9 cellular contexts compared by ENCODE assay signal in genomic region chr20:62364911-62365736, GRCh38. TPM values are rescaled to one million over a fixed set of nuclear protein-coding genes. Genes with fewer than 3 reads are reported as not detected.
DNase-seq lines count a peak whose midpoint lies in the region; ATAC-seq and TF ChIP-seq lines count a peak whose summit lies in the region.
"Had no signal": no experiment of that assay in that cellular context is flagged by ENCODE, and none has a peak within 500 bp of the region (broad histone marks: within the 10 kb centered on the region; RNA-seq: fewer than 3 reads in every experiment).

No MANE protein-coding gene starts in this region.

- WGBS in spleen, 5 donors = 67 to 83% (median 77%) methylated on average over 23 to 27 of the region's 27 CpGs

- intact Hi-C loops in spleen (cut with DNase I; ENCODE audit: low total_unique reads) = no loop called here

- H3K4me1 ChIP-seq in HUES6 (ENCODE audit: control insufficient read depth, insufficient read depth, low read length) (peaks cover 69% of the 10 kb centered on the region), spleen (peaks cover 13 to 93% (median 69%) of the 10 kb centered on the region in 6 donors)

- TF ChIP-seq POLR2A in spleen (IDR thresholded peaks at IDR 0.05) = no peak

- ATAC-seq in HG03457 (IDR thresholded peaks at IDR 0.05; ENCODE audit: unreplicated experiment) = no peak

- H3K36me3 ChIP-seq in HUES6 (ENCODE audit: control insufficient read depth, insufficient read depth, low read length) (peaks cover 16% of the 10 kb centered on the region), spleen (peaks cover 0 to 19% (median 0%) of the 10 kb centered on the region in 6 donors)

- DNase-seq in cardiac fibroblast (ENCODE audit: low read depth in 2 of 2) = peak in 1 of 2 donors; percentile 42
- DNase-seq in kidney tubule cell (ENCODE audit: low spot score) = peak; percentile 47
- DNase-seq in spleen = no peak
- DNase-seq in stimulated activated naive CD4-positive, alpha-beta T cell treated with Interleukin-2 at 50 U/mL for 16 hours (lab: John Stamatoyannopoulos, UW) = no peak
- no peak for DNase-seq in NCI-H345 treated with DMSO at 0.1 percent for 48 hours (lab: John Stamatoyannopoulos, UW; ENCODE audit: unreplicated experiment)
- DNase-seq in 8988T = no peak
- DNase-seq: activated naive CD8-positive, alpha-beta T cell treated with anti-CD3 and anti-CD28 coated beads, Interleukin-2, amount 10 ng/mL, durations not matched to agents 7 days and 5 days had no signal

- H3K9ac ChIP-seq in HUES6 (ENCODE audit: low read length) = peak overlapping the region; percentile 37

- H3K4me3 ChIP-seq in HUES6 (ENCODE audit: low read depth, low read length) (peak overlapping the region; percentile 70), cardiac fibroblast (replicated peaks in 1 of 2; ENCODE audit: low read depth in 2 of 2, low read length in 2 of 2) (peak overlapping the region; percentile 69 to 72), spleen (peak overlapping the region in 6 of 8 donors; percentile 58 to 90 (median 66))

- TF ChIP-seq CTCF in cardiac fibroblast (IDR thresholded peaks at IDR 0.05; ENCODE audit: low read depth, low read length) (no peak), spleen (IDR thresholded peaks at IDR 0.05 in 8 of 11, conservative IDR thresholded peaks at IDR 0.05 in 3 of 11) (no peak)

- H3K27me3 ChIP-seq in HUES6 (ENCODE audit: control insufficient read depth, insufficient read depth, low read length) (no peaks in the 10 kb centered on the region), spleen (replicated peaks in 1 of 7) (peaks cover 0 to 53% (median 32%) of the 10 kb centered on the region in 7 donors)

- H3K9me3 ChIP-seq in HUES6 (ENCODE audit: control insufficient read depth, insufficient read depth, low read depth, low read length) = no peaks in the 10 kb centered on the region
- no peaks in the 10 kb centered on the region for H3K9me3 ChIP-seq in spleen

- peak overlapping the region; percentile 96; the same call in 1 of the 2 replicates for H3K27ac ChIP-seq in HUES6 (ENCODE audit: low read depth, low read length)
- peak overlapping the region in 7 of 8 donors; percentile 36 to 86 (median 74) for H3K27ac ChIP-seq in spleen

RNA-seq across cellular contexts. Expression of gene LAMA5, which starts 2.0 kb away (rescaled TPM):
- total RNA-seq in spleen = 100 to 1,000 TPM in 4 of 7 donors, 10 to 100 TPM in 3; 69.8 to 203 (median 108) TPM
- 100 to 1,000 TPM in 2 of 3 donors, 10 to 100 TPM in 1; 46.5 to 266 (median 128) TPM for polyA plus RNA-seq in spleen

RNA-seq across cellular contexts. Expression of gene RPS21, which starts 21.8 kb away (rescaled TPM):
- 1,000 to 10,000 TPM; 1,168 to 3,909 (median 1,666) TPM for total RNA-seq in spleen
- over 10,000 TPM in 2 of 3 donors, 1,000 to 10,000 TPM in 1; 9,792 to 11,722 (median 10,372) TPM for polyA plus RNA-seq in spleen

RNA-seq across cellular contexts. Expression of gene CABLES2, which starts 42.0 kb away (rescaled TPM):
- total RNA-seq in spleen = 1 to 10 TPM; 3.9 to 5.9 (median 4.1) TPM
- 1 to 10 TPM; 2.0 to 2.7 (median 2.4) TPM for polyA plus RNA-seq in spleen
